Comparison of ENCODE assay signal across 8 cellular contexts in the genomic region with DNA sequence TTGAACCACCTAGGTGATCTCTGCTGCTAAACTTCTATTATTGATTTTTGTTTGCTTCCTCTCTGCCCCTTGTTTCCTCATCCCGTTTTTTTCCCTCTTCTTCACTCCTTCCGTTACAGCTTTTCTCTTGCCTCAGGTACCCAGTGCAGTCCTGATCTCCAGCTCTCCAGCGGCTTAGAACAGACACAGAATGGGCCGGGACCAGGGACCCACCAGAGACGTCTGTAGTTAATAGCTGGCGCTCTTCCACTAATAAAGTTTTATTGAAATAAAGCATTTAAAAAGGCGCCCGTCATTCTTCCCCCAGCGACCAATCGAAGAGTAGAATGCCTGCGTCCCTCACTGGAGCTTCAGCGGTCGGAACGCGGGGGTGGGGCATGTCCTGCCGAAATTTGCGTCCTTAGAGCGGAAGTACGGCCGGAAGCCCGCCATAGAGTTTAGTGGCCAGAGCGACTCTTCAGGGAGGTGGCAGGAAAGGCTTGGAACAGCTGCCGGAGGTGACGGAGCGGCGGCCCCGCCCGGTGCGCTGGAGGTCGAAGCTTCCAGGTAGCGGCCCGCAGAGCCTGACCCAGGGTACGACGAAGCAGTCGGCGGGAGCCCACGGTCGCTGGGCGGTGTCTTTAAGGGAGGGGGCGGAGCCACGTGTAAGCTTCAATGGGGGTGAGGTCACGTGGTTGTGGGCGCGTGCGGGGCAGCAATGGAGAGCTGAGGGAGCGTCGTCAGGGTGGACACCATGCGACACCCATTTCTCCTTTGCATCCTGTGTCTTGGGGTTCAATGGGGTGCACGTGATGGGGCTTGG.
DNase-seq lines count a peak whose midpoint lies in the region; ATAC-seq and FAIRE-seq lines count a peak whose summit lies in the region.

A gene with protein sequence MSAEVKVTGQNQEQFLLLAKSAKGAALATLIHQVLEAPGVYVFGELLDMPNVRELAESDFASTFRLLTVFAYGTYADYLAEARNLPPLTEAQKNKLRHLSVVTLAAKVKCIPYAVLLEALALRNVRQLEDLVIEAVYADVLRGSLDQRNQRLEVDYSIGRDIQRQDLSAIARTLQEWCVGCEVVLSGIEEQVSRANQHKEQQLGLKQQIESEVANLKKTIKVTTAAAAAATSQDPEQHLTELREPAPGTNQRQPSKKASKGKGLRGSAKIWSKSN (plus strand): TSS at position 440 of the 802 bp plus-strand sequence. CDS start 611 bp downstream, outside the sequence.

- peak; percentile 98 for DNase-seq in COLO829 (ENCODE audit: low spot score)
- peak; percentile 99 for DNase-seq in HTR-8/SVneo (ENCODE audit: insufficient read length, low spot score)
- DNase-seq in NOMO-1 treated with dmso at 0.1 percent for 144 hours (lab: John Stamatoyannopoulos, UW; ENCODE audit: unreplicated experiment) = peak; percentile 100
- peak; percentile 70 to 95 (median 84) for DNase-seq in activated CD8-positive, alpha-beta memory T cell treated with anti-CD3 and anti-CD28 coated beads for 48 hours (ENCODE audit: low read depth in 2 of 3, low spot score in 2 of 3)
- peak; percentile 91 to 93 (median 93) for DNase-seq in effector memory CD8-positive, alpha-beta T cell
- DNase-seq in medulla oblongata (ENCODE audit: extremely low spot score) = peak; percentile 99
- peak; percentile 92 for DNase-seq in stimulated activated CD8-positive, alpha-beta memory T cell treated with anti-CD3 and anti-CD28 coated beads, Interleukin-12 subunit alpha, Interleukin-12 subunit beta, amount 100 ng/mL, for 1 hour (ENCODE audit: low read depth)

- FAIRE-seq in HTR-8/SVneo (lab: Jason Lieb, UNC) = peak; percentile 98

- H3K4me1 Mint-ChIP-seq in effector memory CD8-positive, alpha-beta T cell (ENCODE audit: low read depth in 2 of 2) = peaks cover 9 to 27% of the 10 kb centered on the region in 2 donors

- peak within 1 kb of the TSS; percentile 61 to 91 for H3K27ac Mint-ChIP-seq in effector memory CD8-positive, alpha-beta T cell

- no peaks in the 10 kb centered on the region for H3K9me3 Mint-ChIP-seq in effector memory CD8-positive, alpha-beta T cell

- H3K27me3 Mint-ChIP-seq in effector memory CD8-positive, alpha-beta T cell = no peaks in the 10 kb centered on the region

- ATAC-seq in GM21367 (IDR thresholded peaks at IDR 0.05; ENCODE audit: unreplicated experiment) = peak; percentile 81
- peak; percentile 87 for ATAC-seq in effector memory CD8-positive, alpha-beta T cell (replicated peaks)

- peak within 1 kb of the TSS; percentile 70 to 84 for H3K4me3 Mint-ChIP-seq in effector memory CD8-positive, alpha-beta T cell

- H3K36me3 Mint-ChIP-seq in effector memory CD8-positive, alpha-beta T cell (ENCODE audit: insufficient read depth) = peaks cover 24% of the 10 kb centered on the region

Comparison
In these comparisons a context has a peak if more than half of its experiments do, and no peak if none do; other contexts are left out.
1. Peak in every context shown above with its lines: DNase-seq and ATAC-seq.